ENCODE assay signal across 1 cellular context in genomic region chr17:69093995-69094394, GRCh38.
TF ChIP-seq lines count a peak whose summit lies in the region.

No MANE protein-coding gene starts in this region.

TF ChIP-seq in K562, 482 proteins besides CTCF, POLR2A, EP300 and RAD21:
- 0 out of 2 replicates have a peak, but pooled peaks have one; percentile 3 for TF ChIP-seq HINFP (tag; conservative IDR thresholded peaks at IDR 0.05; ENCODE audit: low read depth)
- TF ChIP-seq CXXC5 (CRISPR knock-in tag; IDR thresholded peaks at IDR 0.05): 0 out of 2 replicates have a peak, but pooled peaks have one; percentile 8
- TF ChIP-seq ZNF398 (CRISPR knock-in tag; IDR thresholded peaks at IDR 0.05): 0 out of 2 replicates have a peak, but pooled peaks have one; percentile 39
- TF ChIP-seq KLF6 (CRISPR knock-in tag; IDR thresholded peaks at IDR 0.05; ENCODE audit: borderline replicate concordance): 0 out of 2 replicates have a peak, but pooled peaks have one; percentile 21
- TF ChIP-seq PTRF (tag; IDR thresholded peaks at IDR 0.05): peak; percentile 66
- TF ChIP-seq HMGN3 (IDR thresholded peaks at IDR 0.05; ENCODE audit: borderline replicate concordance, extremely low read depth, insufficient read length, low read depth, low read length): no peak
- TF ChIP-seq ZSCAN29 (IDR thresholded peaks at IDR 0.05): no peak
- TF ChIP-seq SMAD4 (CRISPR knock-in tag; conservative IDR thresholded peaks at IDR 0.05): 0 out of 2 replicates have a peak, but pooled peaks have one; percentile 10
- no peak for TF ChIP-seq STAG1 (CRISPR knock-in tag; IDR thresholded peaks at IDR 0.05; ENCODE audit: borderline replicate concordance)
- TF ChIP-seq ZNF354B (CRISPR knock-in tag; IDR thresholded peaks at IDR 0.05): no peak
- no peak for TF ChIP-seq ZNF740 (CRISPR knock-in tag; IDR thresholded peaks at IDR 0.05)
- peak in 1 of 2 experiments; percentile 67; a peak in 2 of 4 replicates for TF ChIP-seq ZNF740 (tag; IDR thresholded peaks at IDR 0.05)
- 0 out of 2 replicates have a peak, but pooled peaks have one; percentile 5 for TF ChIP-seq ZNF140 (CRISPR knock-in tag; IDR thresholded peaks at IDR 0.05)
- TF ChIP-seq ILK (tag; IDR thresholded peaks at IDR 0.05; ENCODE audit: borderline replicate concordance, low read depth): 0 out of 2 replicates have a peak, but pooled peaks have one; percentile 25
- no peak for TF ChIP-seq EP400 (IDR thresholded peaks at IDR 0.05)
- TF ChIP-seq ELF2 (CRISPR knock-in tag; IDR thresholded peaks at IDR 0.05): 0 out of 2 replicates have a peak, but pooled peaks have one; percentile 18
- no peak for TF ChIP-seq LARP7 (IDR thresholded peaks at IDR 0.05)
- TF ChIP-seq MEF2D (tag; conservative IDR thresholded peaks at IDR 0.05; ENCODE audit: low read depth): 0 out of 2 replicates have a peak, but pooled peaks have one; percentile 23
- no peak for TF ChIP-seq ZNF551 (CRISPR knock-in tag; IDR thresholded peaks at IDR 0.05)
- TF ChIP-seq CUX1 (CRISPR knock-in tag; IDR thresholded peaks at IDR 0.05): peak; percentile 23; the same call in 1 of the 2 replicates
- peak; percentile 41; the same call in 1 of the 2 replicates for TF ChIP-seq ZNF644 (tag; IDR thresholded peaks at IDR 0.05; ENCODE audit: low read depth)
